8 cellular contexts compared by ENCODE assay signal in genomic region chr11:27699926-27700350, GRCh38. TPM values are rescaled to one million over a fixed set of nuclear protein-coding genes. Genes with fewer than 3 reads are reported as not detected.
A peak's percentile ranks its signal among the peaks of the same experiment; 100 is the strongest.
DNase-seq lines count a peak whose midpoint lies in the region; ATAC-seq and TF ChIP-seq lines count a peak whose summit lies in the region.

No MANE protein-coding gene starts in this region.

- no peaks in the 10 kb centered on the region for H4K20me1 ChIP-seq in GM23338 (replicated peaks; ENCODE audit: insufficient read depth)
- H4K20me1 ChIP-seq in smooth muscle cell (ENCODE audit: low read depth): no peaks in the 10 kb centered on the region

- H3K4me3 ChIP-seq in GM23338: peak overlapping the region; percentile 79
- H3K4me3 ChIP-seq in iPS-18c (ENCODE audit: insufficient read depth, low read depth, low read length): peak overlapping the region; percentile 55
- H3K4me3 ChIP-seq in smooth muscle cell: peak overlapping the region; percentile 65

- H3K27me3 Mint-ChIP-seq in GM23338 (ENCODE audit: insufficient read depth, low read depth, poor library complexity) (peaks cover 28% of the 10 kb centered on the region), WTC11 (ENCODE audit: low read depth) (peaks cover 34% of the 10 kb centered on the region)

- H3K9me3 Mint-ChIP-seq in GM23338 (no peaks in the 10 kb centered on the region), WTC11 (no peaks in the 10 kb centered on the region)

- H3K27ac ChIP-seq in GM23338 (ENCODE audit: low read depth) (no peak overlapping the region), smooth muscle cell (ENCODE audit: low read depth) (no peak overlapping the region)

- peak overlapping the region; percentile 82 for H3K4me3 Mint-ChIP-seq in GM23338
- peak overlapping the region; percentile 93 for H3K4me3 Mint-ChIP-seq in WTC11

- peak overlapping the region; percentile 82 for H3K4me2 ChIP-seq in GM23338
- H3K4me2 ChIP-seq in smooth muscle cell: peak overlapping the region; percentile 91

- no peak overlapping the region for H3K9ac ChIP-seq in smooth muscle cell (ENCODE audit: low read depth)

- H3K9me2 ChIP-seq in GM23338 (ENCODE audit: insufficient read depth): no peaks in the 10 kb centered on the region

- under 1% methylated on average over 25 of the region's 28 CpGs for WGBS in smooth muscle cell (ENCODE audit: low lambda C conversion rate)

- POLR2A ChIA-PET in WTC11 (lab: Charles Lee) (interaction anchor here (0.9 to 3.5 kb wide), 6 partner anchors 17 to 1648 kb away, joined by 3 to 48 read pairs (median 8); partner anchors contain the start of genes KIF18A and METTL15), HEK293T (lab: Yijun Ruan, JAX) (interaction anchor here (4.9 kb wide), 1 partner anchor 18 kb away, joined by 20 read pairs; no protein-coding TSS in a partner anchor)

- H3K4me1 Mint-ChIP-seq in GM23338 (peaks cover 51% of the 10 kb centered on the region), WTC11 (peaks cover 56% of the 10 kb centered on the region)

- H3K4me1 ChIP-seq in GM23338 (ENCODE audit: insufficient read depth) (peaks cover 65% of the 10 kb centered on the region), smooth muscle cell (ENCODE audit: low read depth) (peaks cover 40% of the 10 kb centered on the region)

- TF ChIP-seq CTCF in GM23338 (conservative IDR thresholded peaks at IDR 0.05; ENCODE audit: low read depth in 2 of 2): no peak
- no peak for TF ChIP-seq CTCF in WTC11 (IDR thresholded peaks at IDR 0.05)
- no peak for TF ChIP-seq CTCF in smooth muscle cell (IDR thresholded peaks at IDR 0.05; ENCODE audit: borderline replicate concordance, insufficient read depth, poor library complexity, severe bottlenecking)

- DNase-seq in GM23338 (ENCODE audit: low spot score) (peak; percentile 47), WTC11 (ENCODE audit: low spot score) (no peak), smooth muscle cell (lab: John Stamatoyannopoulos, UW; ENCODE audit: unreplicated experiment) (no peak), HEK293T (ENCODE audit: extremely low spot score) (no peak), HCEC 1CT (no peak)
- DNase-seq in stimulated activated CD4-positive, alpha-beta T cell treated with anti-CD3 and anti-CD28 coated beads, Interleukin-12 subunit alpha, Interleukin-12 subunit beta, amount 100 ng/mL, for 4 hours: no peak

- H3K36me3 ChIP-seq in GM23338 (ENCODE audit: insufficient read depth): no peaks in the 10 kb centered on the region
- H3K36me3 ChIP-seq in smooth muscle cell (ENCODE audit: low read depth): no peaks in the 10 kb centered on the region

- H3K27me3 ChIP-seq in GM23338 (ENCODE audit: insufficient read depth): peaks cover 27% of the 10 kb centered on the region
- peaks cover 17% of the 10 kb centered on the region for H3K27me3 ChIP-seq in smooth muscle cell (ENCODE audit: low read depth)

- peak overlapping the region; percentile 40; the same call in 1 of the 2 replicates for H2AFZ ChIP-seq in GM23338
- peak overlapping the region; percentile 91 for H2AFZ ChIP-seq in smooth muscle cell (ENCODE audit: low read depth)

- H3K9me3 ChIP-seq in iPS-18c (ENCODE audit: control insufficient read depth, insufficient read depth, low read length): no peaks in the 10 kb centered on the region
- no peaks in the 10 kb centered on the region for H3K9me3 ChIP-seq in smooth muscle cell (replicated peaks; ENCODE audit: low read depth)

- H3K79me2 ChIP-seq in GM23338 (replicated peaks; ENCODE audit: insufficient read depth) (peaks cover 18% of the 10 kb centered on the region), smooth muscle cell (ENCODE audit: low read depth) (peaks cover 5% of the 10 kb centered on the region)

- no peaks in the 10 kb centered on the region for H3K36me3 Mint-ChIP-seq in GM23338 (ENCODE audit: low read depth)
- no peaks in the 10 kb centered on the region for H3K36me3 Mint-ChIP-seq in WTC11

- 0 out of 2 replicates have a peak, but pooled peaks cover 11% of the 10 kb centered on the region for H3F3A ChIP-seq in GM23338 (replicated peaks; ENCODE audit: low read depth)
- H3F3A ChIP-seq in smooth muscle cell (ENCODE audit: low read depth): no peaks in the 10 kb centered on the region

- H3K27ac Mint-ChIP-seq in GM23338 (no peak overlapping the region), WTC11 (no peak overlapping the region)

- CTCF ChIA-PET in WTC11 (lab: Charles Lee) (interaction anchor here (0.6 to 5.6 kb wide), 18 partner anchors 10 to 1634 kb away, joined by 3 to 184 read pairs (median 8); partner anchors contain the start of genes KIF18A and METTL15), HEK293T (lab: Yijun Ruan, JAX) (interaction anchor here (0.6 to 3.8 kb wide), 6 partner anchors 13 to 1617 kb away, joined by 3 to 16 read pairs (median 6); no protein-coding TSS in a partner anchor)

- ATAC-seq in GM23338 (peak; percentile 6), WTC11 (no peak), GM21529 (IDR thresholded peaks at IDR 0.05; ENCODE audit: unreplicated experiment) (no peak)

TF ChIP-seq in GM23338, 12 proteins besides CTCF, POLR2A, EP300 and RAD21 (continues in another document):
- TF ChIP-seq EZH2 (IDR thresholded peaks at IDR 0.05; ENCODE audit: low read depth, unreplicated experiment): no peak

TF ChIP-seq in WTC11, 78 proteins besides CTCF, POLR2A, EP300 and RAD21 (continues in another document):
- TF ChIP-seq ZNF671 (CRISPR knock-in tag; IDR thresholded peaks at IDR 0.05) (no peak), ZNF317 (CRISPR knock-in tag; IDR thresholded peaks at IDR 0.05; ENCODE audit: borderline replicate concordance, low read depth) (no peak), MAX (CRISPR knock-in tag; IDR thresholded peaks at IDR 0.05) (no peak), E2F1 (CRISPR knock-in tag; IDR thresholded peaks at IDR 0.05) (no peak), ZNF263 (CRISPR knock-in tag; IDR thresholded peaks at IDR 0.05; ENCODE audit: low read depth) (no peak), NR3C1 (CRISPR knock-in tag; conservative IDR thresholded peaks at IDR 0.05; ENCODE audit: low read depth) (no peak)

TF ChIP-seq in HEK293T, 16 proteins besides CTCF, POLR2A, EP300 and RAD21:
- TF ChIP-seq ELF4 (IDR thresholded peaks at IDR 0.05) (no peak), SUZ12 (IDR thresholded peaks at IDR 0.05) (no peak), HDGF (IDR thresholded peaks at IDR 0.05; ENCODE audit: borderline replicate concordance) (no peak), SP1 (IDR thresholded peaks at IDR 0.05) (no peak), TARDBP (IDR thresholded peaks at IDR 0.05) (no peak), ZNF384 (IDR thresholded peaks at IDR 0.05) (no peak), PKNOX1 (IDR thresholded peaks at IDR 0.05) (no peak), NFRKB (IDR thresholded peaks at IDR 0.05) (no peak), ARNT (IDR thresholded peaks at IDR 0.05) (no peak), FOXK2 (IDR thresholded peaks at IDR 0.05) (no peak), FOXM1 (IDR thresholded peaks at IDR 0.05; ENCODE audit: borderline replicate concordance) (no peak), LEF1 (IDR thresholded peaks at IDR 0.05; ENCODE audit: borderline replicate concordance) (no peak), FOXA1 (IDR thresholded peaks at IDR 0.05) (no peak)
TF ChIP-seq in HEK293T: peak in this region for 0.

RNA-seq across cellular contexts. Expression of gene BDNF, which starts 0.3 kb away (rescaled TPM):
- 5.1 and 6.8 TPM in 2 replicates for total RNA-seq in GM23338 (2014; rRNA removed; shearing (Covaris generic))
- polyA plus RNA-seq in GM23338 (2016; fragmentation: Nextera tagmentation; extraction: Ambion mirVana) (4.2 and 5.2 TPM in 2 replicates), smooth muscle cell (5.6 and 7.3 TPM in 2 replicates)
- total RNA-seq in WTC11 (2021) (4.6 to 5.0 TPM (median 4.8 TPM) in 3 replicates), smooth muscle cell (8.2 and 8.3 TPM in 2 replicates)
